ENCODE assay signal across 16 cellular contexts in the genomic region with DNA sequence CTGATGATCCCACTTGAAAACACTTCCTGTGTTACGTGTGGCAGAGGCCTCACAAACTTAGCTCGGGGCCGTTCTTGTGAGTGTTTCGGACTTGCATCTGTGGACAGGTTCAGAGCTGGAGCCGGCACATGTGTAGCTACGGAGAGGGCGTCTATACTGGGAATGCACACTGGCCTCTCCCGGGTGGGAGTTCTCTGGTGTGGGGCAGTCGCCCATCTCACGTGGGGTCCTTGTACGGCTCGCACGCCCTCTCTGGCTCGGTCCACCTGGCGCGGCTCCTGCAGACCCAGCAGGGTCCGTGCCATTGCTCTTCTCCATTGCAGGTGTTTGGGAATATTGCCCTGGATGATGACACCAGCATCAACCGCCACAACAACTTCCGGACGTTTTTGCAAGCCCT.
"Had no signal": no experiment of that assay in that cellular context is flagged by ENCODE, and none has a peak within 500 bp of the region (broad histone marks: within the 10 kb centered on the region; RNA-seq: fewer than 3 reads in every experiment).

No MANE protein-coding gene starts in this region.

- H3K4me1 ChIP-seq: body of pancreas, colonic mucosa, foreskin keratinocyte, psoas muscle, tibial artery had no signal

- H3K9me3 ChIP-seq: body of pancreas, colonic mucosa, psoas muscle, tibial artery had no signal

- ATAC-seq: activated CD4-positive, CD25-positive, alpha-beta regulatory T cell treated with anti-CD3 and anti-CD28 coated beads, Interleukin-2, amount 50 U/mL, for 24 hours; activated T-cell treated with anti-CD3 and anti-CD28 coated beads, Interleukin-2, amount 50 U/mL, for 72 hours; body of pancreas; foreskin keratinocyte; psoas muscle; stimulated activated effector memory CD8-positive, alpha-beta T cell treated with anti-CD3 and anti-CD28 coated beads, Interleukin-12 subunit alpha, Interleukin-12 subunit beta, amount 100 ng/mL, for 72 hours had no signal

- H3K9me3 Mint-ChIP-seq: activated naive CD8-positive, alpha-beta T cell treated with anti-CD3 and anti-CD28 coated beads for 36 hours; activated T-cell treated with anti-CD3 and anti-CD28 coated beads, Interleukin-2, amount 50 U/mL, for 72 hours; stimulated activated effector memory CD8-positive, alpha-beta T cell treated with anti-CD3 and anti-CD28 coated beads, Interleukin-12 subunit alpha, Interleukin-12 subunit beta, amount 100 ng/mL, for 72 hours had no signal

- H3K4me3 Mint-ChIP-seq: activated naive CD8-positive, alpha-beta T cell treated with anti-CD3 and anti-CD28 coated beads for 36 hours; activated T-cell treated with anti-CD3 and anti-CD28 coated beads, Interleukin-2, amount 50 U/mL, for 72 hours; mesothelial cell of epicardium; nephron progenitor cell; stimulated activated effector memory CD8-positive, alpha-beta T cell treated with anti-CD3 and anti-CD28 coated beads, Interleukin-12 subunit alpha, Interleukin-12 subunit beta, amount 100 ng/mL, for 72 hours had no signal

- H3K36me3 ChIP-seq: colonic mucosa, tibial artery had no signal

- DNase-seq: activated CD4-positive, alpha-beta T cell treated with anti-CD3 and anti-CD28 coated beads, Interleukin-2, amount 50 U/mL, for 1 hour; activated naive CD8-positive, alpha-beta T cell treated with anti-CD3 and anti-CD28 coated beads for 36 hours; activated T-cell treated with anti-CD3 and anti-CD28 coated beads, Interleukin-2, amount 50 U/mL, for 72 hours; amygdala; central memory CD4-positive, alpha-beta T cell; colonic mucosa; effector CD4-positive, alpha-beta T cell; foreskin keratinocyte; kidney glomerular epithelial cell; nephron progenitor cell; psoas muscle had no signal

- H3K4me3 ChIP-seq: body of pancreas, colonic mucosa, psoas muscle, tibial artery had no signal

- H3K27ac Mint-ChIP-seq: activated naive CD8-positive, alpha-beta T cell treated with anti-CD3 and anti-CD28 coated beads for 36 hours; activated T-cell treated with anti-CD3 and anti-CD28 coated beads, Interleukin-2, amount 50 U/mL, for 72 hours; mesothelial cell of epicardium; nephron progenitor cell; stimulated activated effector memory CD8-positive, alpha-beta T cell treated with anti-CD3 and anti-CD28 coated beads, Interleukin-12 subunit alpha, Interleukin-12 subunit beta, amount 100 ng/mL, for 72 hours had no signal

- H3K4me1 Mint-ChIP-seq: activated naive CD8-positive, alpha-beta T cell treated with anti-CD3 and anti-CD28 coated beads for 36 hours; mesothelial cell of epicardium; stimulated activated effector memory CD8-positive, alpha-beta T cell treated with anti-CD3 and anti-CD28 coated beads, Interleukin-12 subunit alpha, Interleukin-12 subunit beta, amount 100 ng/mL, for 72 hours had no signal

- H3K36me3 Mint-ChIP-seq: activated naive CD8-positive, alpha-beta T cell treated with anti-CD3 and anti-CD28 coated beads for 36 hours; mesothelial cell of epicardium; stimulated activated effector memory CD8-positive, alpha-beta T cell treated with anti-CD3 and anti-CD28 coated beads, Interleukin-12 subunit alpha, Interleukin-12 subunit beta, amount 100 ng/mL, for 72 hours had no signal

- H3K27me3 ChIP-seq: body of pancreas, colonic mucosa, foreskin keratinocyte had no signal

- H3K27ac ChIP-seq: body of pancreas, colonic mucosa, foreskin keratinocyte, psoas muscle, tibial artery had no signal
